ENCODE assay signal across 25 cellular contexts in genomic region chr9:10242255-10242654, GRCh38.
"Had no signal": no experiment of that assay in that cellular context is flagged by ENCODE, and none has a peak within 500 bp of the region (broad histone marks: within the 10 kb centered on the region; RNA-seq: fewer than 3 reads in every experiment).

No MANE protein-coding gene starts in this region.

- H3K4me3 ChIP-seq: adrenal gland, K562, Peyer's patch, SJSA1 had no signal

- H3K4me2 ChIP-seq: SK-N-SH had no signal

- ATAC-seq: activated CD4-positive, alpha-beta T cell treated with anti-CD3 and anti-CD28 coated beads for 36 hours; activated CD4-positive, CD25-positive, alpha-beta regulatory T cell treated with anti-CD3 and anti-CD28 coated beads, Interleukin-2, amount 50 U/mL, for 24 hours; activated naive CD4-positive, alpha-beta T cell treated with anti-CD3 and anti-CD28 coated beads, Interleukin-2, amount 50 U/mL, for 72 hours; activated T-cell treated with anti-CD3 and anti-CD28 coated beads, Interleukin-2, amount 50 U/mL, for 4 hours; K562; WTC11 had no signal

- H3K27me3 ChIP-seq: adrenal gland, Peyer's patch, SJSA1 had no signal

- H3K9me2 ChIP-seq: SK-N-SH had no signal

- H3K4me1 ChIP-seq: adrenal gland, Peyer's patch, SJSA1 had no signal

- H3K36me3 ChIP-seq: adrenal gland, Peyer's patch, SJSA1 had no signal

- H3K27ac ChIP-seq: adrenal gland, Peyer's patch, SJSA1 had no signal

- H3K9me3 ChIP-seq: adrenal gland, Peyer's patch, SJSA1, SK-N-SH had no signal

- DNase-seq: activated CD4-positive, alpha-beta T cell treated with anti-CD3 and anti-CD28 coated beads for 36 hours; activated CD4-positive, alpha-beta T cell treated with anti-CD3 and anti-CD28 coated beads, Interleukin-2, amount 10 ng/mL, durations not matched to agents 7 days and 5 days; activated CD4-positive, alpha-beta T cell treated with anti-CD3 and anti-CD28 coated beads, Interleukin-2, amount 50 U/mL, for 48 hours; activated CD8-positive, alpha-beta memory T cell treated with anti-CD3 and anti-CD28 coated beads, Interleukin-2, amount 50 U/mL, for 4 hours; activated gamma-delta T cell treated with Interleukin-2 at 50 U/mL for 16 hours; activated naive CD4-positive, alpha-beta T cell treated with anti-CD3 and anti-CD28 coated beads for 36 hours; activated T-cell treated with anti-CD3 and anti-CD28 coated beads for 4 hours; activated T-cell treated with anti-CD3 and anti-CD28 coated beads, Interleukin-2, amount 50 U/mL, for 4 hours; adrenal gland; central memory CD4-positive, alpha-beta T cell; NCI-H1105; NCI-H1417 treated with DMSO at 0.1 percent for 48 hours; NCI-H187 treated with DMSO at 0.1 percent for 48 hours; NCI-H2081; NCI-H2171 treated with DMSO at 0.1 percent for 48 hours; NCI-H2227 treated with DMSO at 0.1 percent for 48 hours; NCI-H524; Peyer's patch; SHP77 treated with DMSO at 0.1 percent for 48 hours; SK-N-SH had no signal

- H3K9ac ChIP-seq: SK-N-SH had no signal
